ENCODE assay signal across 17 cellular contexts in genomic region chr4:52095374-52095773, GRCh38. TPM values are rescaled to one million over a fixed set of nuclear protein-coding genes. Genes with fewer than 3 reads are reported as not detected.
DNase-seq lines count a peak whose midpoint lies in the region; TF ChIP-seq lines count a peak whose summit lies in the region.
"Had no signal": no experiment of that assay in that cellular context is flagged by ENCODE, and none has a peak within 500 bp of the region (broad histone marks: within the 10 kb centered on the region; RNA-seq: fewer than 3 reads in every experiment).

No MANE protein-coding gene starts in this region.

- H3K4me1 Mint-ChIP-seq in mesothelial cell of epicardium: peaks cover 27% of the 10 kb centered on the region
- H3K4me1 Mint-ChIP-seq in Calu3 (ENCODE audit: low read depth, unreplicated experiment): no peaks in the 10 kb centered on the region
- H3K4me1 Mint-ChIP-seq: B cell; CD8-positive, alpha-beta memory T cell had no signal

- TF ChIP-seq RAD21 in SK-N-SH (IDR thresholded peaks at IDR 0.05; ENCODE audit: low read length): no peak

- TF ChIP-seq EP300 in SK-N-SH (IDR thresholded peaks at IDR 0.05; ENCODE audit: borderline replicate concordance in 1 of 2, low read depth in 1 of 2, low read length in 1 of 2): no peak

- H2AFZ ChIP-seq in mammary epithelial cell (ENCODE audit: low read depth, low read length) (no peak overlapping the region), SK-N-SH (ENCODE audit: low read depth) (no peak overlapping the region)
- H2AFZ ChIP-seq: GM23248 had no signal

- TF ChIP-seq CTCF in mammary epithelial cell (conservative IDR thresholded peaks at IDR 0.05 in 1 of 2, IDR thresholded peaks at IDR 0.05 in 1 of 2; ENCODE audit: extremely low read depth in 1 of 2, insufficient read depth in 1 of 2, low read depth in 1 of 2, low read length in 2 of 2) (no peak), breast epithelium (IDR thresholded peaks at IDR 0.05) (no peak), SK-N-SH (IDR thresholded peaks at IDR 0.05) (no peak), mesothelial cell of epicardium (IDR thresholded peaks at IDR 0.05; ENCODE audit: unreplicated experiment) (no peak), Calu3 (IDR thresholded peaks at IDR 0.05; ENCODE audit: unreplicated experiment) (no peak)

- no peaks in the 10 kb centered on the region for H3F3A ChIP-seq in SK-N-SH (replicated peaks; ENCODE audit: insufficient read depth)

- POLR2A ChIA-PET in SK-N-SH (lab: Yijun Ruan, JAX): no interaction called here

- in situ Hi-C loops in mammary epithelial cell (cut with MboI; ENCODE audit: low sequenced_read_pairs in 2 of 2): no loop called here

- WGBS in mammary epithelial cell (ENCODE audit: low coverage, missing lambda C conversion rate): 100% methylated on average over 1 of the region's 1 CpG
- WGBS in SK-N-SH (ENCODE audit: low lambda C conversion rate): 40% methylated on average over 1 of the region's 1 CpG

- no peak overlapping the region for H3K27ac ChIP-seq in mammary epithelial cell (ENCODE audit: insufficient read depth, low read depth, low read length)
- H3K27ac ChIP-seq in breast epithelium: no peak overlapping the region
- no peak overlapping the region for H3K27ac ChIP-seq in SK-N-SH (ENCODE audit: low read depth in 2 of 2, low read length in 1 of 2)
- H3K27ac ChIP-seq: 22Rv1; BLaER1 treated with 17β-estradiol and CSF1 and Interleukin-3, amounts not matched to agents 10 nM and 100 nM; GM23248 had no signal

- no peaks in the 10 kb centered on the region for H3K9me2 ChIP-seq in SK-N-SH

- H3K9me3 ChIP-seq in mammary epithelial cell (replicated peaks; ENCODE audit: insufficient read depth, low read length): no peaks in the 10 kb centered on the region
- H3K9me3 ChIP-seq in breast epithelium: no peaks in the 10 kb centered on the region
- no peaks in the 10 kb centered on the region for H3K9me3 ChIP-seq in SK-N-SH
- H3K9me3 ChIP-seq: BLaER1 treated with 17β-estradiol and CSF1 and Interleukin-3, amounts not matched to agents 10 nM and 100 nM had no signal

- no peaks in the 10 kb centered on the region for H4K20me1 ChIP-seq in mammary epithelial cell (ENCODE audit: insufficient read depth, low read length)
- H4K20me1 ChIP-seq in SK-N-SH (ENCODE audit: insufficient read depth): no peaks in the 10 kb centered on the region
- H4K20me1 ChIP-seq: BLaER1 treated with 17β-estradiol and CSF1 and Interleukin-3, amounts not matched to agents 10 nM and 100 nM had no signal

- H3K4me2 ChIP-seq in mammary epithelial cell (ENCODE audit: insufficient read depth, low read depth, low read length) (no peak overlapping the region), SK-N-SH (no peak overlapping the region)
- H3K4me2 ChIP-seq: BLaER1 treated with 17β-estradiol and CSF1 and Interleukin-3, amounts not matched to agents 10 nM and 100 nM had no signal

- H3K4me3 ChIP-seq in mammary epithelial cell (replicated peaks in 1 of 3; ENCODE audit: insufficient read depth in 1 of 3, low read depth in 2 of 3, low read length in 3 of 3) (no peak overlapping the region), breast epithelium (no peak overlapping the region), SK-N-SH (ENCODE audit: low read depth in 2 of 2, low read length in 1 of 2) (no peak overlapping the region)
- H3K4me3 ChIP-seq: BLaER1 treated with 17β-estradiol and CSF1 and Interleukin-3, amounts not matched to agents 10 nM and 100 nM; GM23248 had no signal

- BruUV-seq in mammary epithelial cell (replicated peaks; lab: Mats Ljungman, UMichigan) (TSS peak; percentile 31), Calu3 (replicated peaks; lab: Mats Ljungman, UMichigan) (no TSS peak)

- no peaks in the 10 kb centered on the region for H3K79me2 ChIP-seq in mammary epithelial cell (ENCODE audit: insufficient read depth, low read length)
- H3K79me2 ChIP-seq in SK-N-SH (ENCODE audit: insufficient read depth): no peaks in the 10 kb centered on the region

- H3K4me3 Mint-ChIP-seq in mesothelial cell of epicardium (no peak overlapping the region), Calu3 (ENCODE audit: low read depth, unreplicated experiment) (no peak overlapping the region)
- H3K4me3 Mint-ChIP-seq: B cell; CD14-positive monocyte; CD4-positive, alpha-beta T cell; CD8-positive, alpha-beta memory T cell had no signal

- no peak overlapping the region for H3K9ac ChIP-seq in mammary epithelial cell (ENCODE audit: insufficient read depth, low read length)
- no peak overlapping the region for H3K9ac ChIP-seq in SK-N-SH
- H3K9ac ChIP-seq: BLaER1 treated with 17β-estradiol and CSF1 and Interleukin-3, amounts not matched to agents 10 nM and 100 nM; GM23248 had no signal

- H3K9me3 Mint-ChIP-seq in mesothelial cell of epicardium (no peaks in the 10 kb centered on the region), Calu3 (ENCODE audit: low read depth, unreplicated experiment) (no peaks in the 10 kb centered on the region)
- H3K9me3 Mint-ChIP-seq: CD4-positive, alpha-beta T cell; CD8-positive, alpha-beta memory T cell had no signal

- dilution Hi-C loops in mammary epithelial cell (cut with HindIII; ENCODE audit: low sequenced_read_pairs): no loop called here

- H3K27me3 ChIP-seq in mammary epithelial cell (ENCODE audit: insufficient read depth, low read length): no peaks in the 10 kb centered on the region
- H3K27me3 ChIP-seq in breast epithelium: no peaks in the 10 kb centered on the region
- no peaks in the 10 kb centered on the region for H3K27me3 ChIP-seq in SK-N-SH (ENCODE audit: insufficient read depth)
- H3K27me3 ChIP-seq: BLaER1 treated with 17β-estradiol and CSF1 and Interleukin-3, amounts not matched to agents 10 nM and 100 nM had no signal

- DNase-seq in mammary epithelial cell (no peak), breast epithelium (ENCODE audit: low spot score in 2 of 2) (no peak), SK-N-SH (no peak), mesothelial cell of epicardium (ENCODE audit: low spot score in 2 of 2, unreplicated experiment in 2 of 2) (no peak), NCI-H510A (lab: John Stamatoyannopoulos, UW) (no peak), Calu3 (no peak)
- no peak for DNase-seq in stimulated activated CD4-positive, alpha-beta T cell treated with anti-CD3 and anti-CD28 coated beads, Interleukin-4, amount 100 ng/mL, for 4 hours
- DNase-seq: CD4-positive, alpha-beta T cell; CD8-positive, alpha-beta memory T cell; DMS79 treated with DMSO at 0.1 percent for 48 hours; H7 had no signal

- H3K4me1 ChIP-seq in mammary epithelial cell (ENCODE audit: insufficient read depth, low read length) (peaks cover 10% of the 10 kb centered on the region), breast epithelium (no peaks in the 10 kb centered on the region), SK-N-SH (ENCODE audit: control insufficient read depth in 1 of 2, insufficient read depth in 2 of 2, low read depth in 1 of 2, low read length in 1 of 2) (peaks cover 0 to 4% of the 10 kb centered on the region in 2 experiments; a peak in 1 of 4 replicates)

- H3K27ac Mint-ChIP-seq in mesothelial cell of epicardium (peak overlapping the region; percentile 3), Calu3 (ENCODE audit: unreplicated experiment) (no peak overlapping the region)
- H3K27ac Mint-ChIP-seq: B cell; CD14-positive monocyte; CD4-positive, alpha-beta T cell; CD8-positive, alpha-beta memory T cell had no signal

- CTCF ChIA-PET in mammary epithelial cell (lab: Charles Lee; ENCODE audit: low non-redundant PET) (no interaction called here), SK-N-SH (lab: Yijun Ruan, JAX) (interaction anchor here (1.7 to 1.9 kb wide), 2 partner anchors 8 to 13 kb away, joined by 7 read pairs; no protein-coding TSS in a partner anchor), Calu3 (lab: Charles Lee) (no interaction called here)

- H3K36me3 Mint-ChIP-seq in mesothelial cell of epicardium (no peaks in the 10 kb centered on the region), Calu3 (ENCODE audit: insufficient read depth, unreplicated experiment) (no peaks in the 10 kb centered on the region)
- H3K36me3 Mint-ChIP-seq: CD14-positive monocyte; CD8-positive, alpha-beta memory T cell had no signal

- H3K36me3 ChIP-seq in mammary epithelial cell (ENCODE audit: insufficient read depth, low read length) (no peaks in the 10 kb centered on the region), breast epithelium (no peaks in the 10 kb centered on the region), SK-N-SH (replicated peaks in 1 of 2; ENCODE audit: control insufficient read depth in 1 of 2, insufficient read depth in 2 of 2, low read length in 1 of 2) (no peaks in the 10 kb centered on the region)
- H3K36me3 ChIP-seq: BLaER1 treated with 17β-estradiol and CSF1 and Interleukin-3, amounts not matched to agents 10 nM and 100 nM had no signal

- TF ChIP-seq POLR2A in breast epithelium (IDR thresholded peaks at IDR 0.05): no peak

- H3K27me3 Mint-ChIP-seq in mesothelial cell of epicardium (ENCODE audit: low read depth) (no peaks in the 10 kb centered on the region), Calu3 (ENCODE audit: unreplicated experiment) (peaks cover 11% of the 10 kb centered on the region)

- intact Hi-C loops in mammary epithelial cell (cut with micrococcal nuclease): no loop called here
- intact Hi-C loops in breast epithelium (cut with DNase I; ENCODE audit: low total_unique reads): no loop called here
- intact Hi-C loops in Calu3 (cut with micrococcal nuclease; ENCODE audit: unreplicated experiment): no loop called here

TF ChIP-seq in SK-N-SH, 30 proteins besides CTCF, POLR2A, EP300 and RAD21:
- TF ChIP-seq TEAD4 (IDR thresholded peaks at IDR 0.05; ENCODE audit: borderline replicate concordance, insufficient read depth) (no peak), GATA2 (CRISPR knock-in tag; IDR thresholded peaks at IDR 0.05) (peak; percentile 14; the same call in 1 of the 2 replicates), SMC3 (IDR thresholded peaks at IDR 0.05; ENCODE audit: low read depth, low read length) (no peak)
- TF ChIP-seq, protein P1, sequence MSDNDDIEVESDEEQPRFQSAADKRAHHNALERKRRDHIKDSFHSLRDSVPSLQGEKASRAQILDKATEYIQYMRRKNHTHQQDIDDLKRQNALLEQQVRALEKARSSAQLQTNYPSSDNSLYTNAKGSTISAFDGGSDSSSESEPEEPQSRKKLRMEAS (IDR thresholded peaks at IDR 0.05; ENCODE audit: low read depth): no peak

RNA-seq across cellular contexts. Expression of gene SPATA18, which starts 44.3 kb away (rescaled TPM):
- total RNA-seq in mammary epithelial cell: 10 to 100 TPM; 21.0 to 32.0 TPM
- 12.1 TPM for polyA plus RNA-seq in mammary epithelial cell
- polyA minus RNA-seq in mammary epithelial cell: 37.2 TPM
- total RNA-seq in breast epithelium: 10 to 100 TPM in 1 of 3 donors, 1 to 10 TPM in 2; 8.8 to 11.0 (median 9.6) TPM
- polyA plus RNA-seq in SK-N-SH (2012; rRNA removed): 0.84 and 1.2 TPM in 2 replicates
- polyA plus RNA-seq in SK-N-SH (2012; cell fraction: cytosol; rRNA removed): 0.91 and 1.0 TPM in 2 replicates
- 1.4 TPM in 2 replicates for polyA plus RNA-seq in SK-N-SH (2012; cell fraction: nucleus; rRNA removed)
- total RNA-seq in mesothelial cell of epicardium: 10.0 to 11.1 TPM (median 10.8 TPM) in 3 replicates
- total RNA-seq in Calu3 (2022): not detected in 2 replicates
- total RNA-seq: CD4-positive, alpha-beta T cell; Daoy had no signal
- polyA plus RNA-seq: CD8-positive, alpha-beta memory T cell had no signal

RNA-seq across cellular contexts. Expression of gene SGCB, which starts 57.3 kb away (rescaled TPM):
- 10 to 100 TPM; 23.8 to 43.8 TPM for total RNA-seq in mammary epithelial cell
- polyA plus RNA-seq in mammary epithelial cell: 12.7 TPM
- polyA minus RNA-seq in mammary epithelial cell: 8.9 TPM
- 10 to 100 TPM; 22.2 to 46.6 (median 24.3) TPM for total RNA-seq in breast epithelium
- polyA plus RNA-seq in SK-N-SH (2012; rRNA removed): 25.1 and 33.4 TPM in 2 replicates
- polyA plus RNA-seq in SK-N-SH (2012; cell fraction: cytosol; rRNA removed): 38.6 and 41.0 TPM in 2 replicates
- 6.7 and 13.0 TPM in 2 replicates for polyA plus RNA-seq in SK-N-SH (2012; cell fraction: nucleus; rRNA removed)
- 27.9 to 30.4 TPM (median 30.2 TPM) in 3 replicates for total RNA-seq in mesothelial cell of epicardium
- total RNA-seq in Calu3 (2022): 10.4 and 11.8 TPM in 2 replicates
